Comparison of ENCODE assay signal across 10 cellular contexts in genomic region chr10:87775766-87776165, GRCh38. TPM values are rescaled to one million over a fixed set of nuclear protein-coding genes. Genes with fewer than 3 reads are reported as not detected.
A peak's percentile ranks its signal among the peaks of the same experiment; 100 is the strongest.
DNase-seq lines count a peak whose midpoint lies in the region; ATAC-seq, FAIRE-seq and TF ChIP-seq lines count a peak whose summit lies in the region.
"Had no signal": no experiment of that assay in that cellular context is flagged by ENCODE, and none has a peak within 500 bp of the region (broad histone marks: within the 10 kb centered on the region; RNA-seq: fewer than 3 reads in every experiment).

No MANE protein-coding gene starts in this region.

- H3K4me2 ChIP-seq in mammary epithelial cell (ENCODE audit: insufficient read depth, low read depth, low read length) (no peak overlapping the region), PC-9 (no peak overlapping the region)

- no peaks in the 10 kb centered on the region for H3K9me3 Mint-ChIP-seq in naive B cell
- H3K9me3 Mint-ChIP-seq: natural killer cell treated with Interleukin-12 subunit alpha and Interleukin-12 subunit beta and Interleukin-15 and Interleukin-18, amount 100 ng/mL, for 72 hours had no signal

- DNase-seq in GM12892 (ENCODE audit: insufficient read length) (no peak), MV-4-11 (lab: John Stamatoyannopoulos, UW) (peak; percentile 66), mammary epithelial cell (peak; percentile 16), naive B cell (no peak), NCI-H1048 (lab: John Stamatoyannopoulos, UW) (no peak), NCI-H2029 (lab: John Stamatoyannopoulos, UW) (no peak), PC-9 (no peak)
- DNase-seq: stimulated activated CD4-positive, alpha-beta T cell treated with anti-CD3 and anti-CD28 coated beads, Interleukin-15, amount 100 ng/mL, for 24 hours had no signal

- no peak for ATAC-seq in naive B cell (ENCODE audit: low read depth in 2 of 2)
- ATAC-seq in HG03045 (IDR thresholded peaks at IDR 0.05; ENCODE audit: unreplicated experiment), result no peak
- ATAC-seq: natural killer cell treated with Interleukin-12 subunit alpha and Interleukin-12 subunit beta and Interleukin-15 and Interleukin-18, amount 100 ng/mL, for 72 hours had no signal

- no peak overlapping the region for H3K4me3 Mint-ChIP-seq in naive B cell
- H3K4me3 Mint-ChIP-seq: natural killer cell treated with Interleukin-12 subunit alpha and Interleukin-12 subunit beta and Interleukin-15 and Interleukin-18, amount 100 ng/mL, for 72 hours had no signal

- no peak for TF ChIP-seq POLR2A in GM12892 (IDR thresholded peaks at IDR 0.05; ENCODE audit: low read depth, low read length)

- CTCF ChIA-PET in mammary epithelial cell (lab: Charles Lee; ENCODE audit: low non-redundant PET), result no interaction called here
- CTCF ChIA-PET in PC-9 (lab: Charles Lee), result interaction anchor here (0.6 kb wide), 1 partner anchor 100 kb away, joined by 4 read pairs; no protein-coding TSS in a partner anchor

- in situ Hi-C loops in mammary epithelial cell (cut with MboI; ENCODE audit: low sequenced_read_pairs in 2 of 2), result no loop called here

- dilution Hi-C loops in mammary epithelial cell (cut with HindIII; ENCODE audit: low sequenced_read_pairs), result no loop called here

- 81% methylated on average over 4 of the region's 4 CpGs for WGBS in mammary epithelial cell (ENCODE audit: low coverage, missing lambda C conversion rate)

- no peaks in the 10 kb centered on the region for H3K27me3 Mint-ChIP-seq in naive B cell
- H3K27me3 Mint-ChIP-seq: natural killer cell treated with Interleukin-12 subunit alpha and Interleukin-12 subunit beta and Interleukin-15 and Interleukin-18, amount 100 ng/mL, for 72 hours had no signal

- no peaks in the 10 kb centered on the region for H3K9me2 ChIP-seq in PC-9 (ENCODE audit: insufficient read depth)

- no peak overlapping the region for H3K9ac ChIP-seq in mammary epithelial cell (ENCODE audit: insufficient read depth, low read length)

- no peaks in the 10 kb centered on the region for H3K9me3 ChIP-seq in mammary epithelial cell (replicated peaks; ENCODE audit: insufficient read depth, low read length)
- H3K9me3 ChIP-seq in PC-9 (ENCODE audit: insufficient read depth, low read depth), result no peaks in the 10 kb centered on the region

- no peaks in the 10 kb centered on the region for H3K4me1 Mint-ChIP-seq in naive B cell

- TF ChIP-seq CTCF in mammary epithelial cell (conservative IDR thresholded peaks at IDR 0.05 in 1 of 2, IDR thresholded peaks at IDR 0.05 in 1 of 2; ENCODE audit: extremely low read depth in 1 of 2, insufficient read depth in 1 of 2, low read depth in 1 of 2, low read length in 2 of 2) (no peak), PC-9 (conservative IDR thresholded peaks at IDR 0.05) (no peak)

- peaks cover 19% of the 10 kb centered on the region for H3K79me2 ChIP-seq in mammary epithelial cell (ENCODE audit: insufficient read depth, low read length)
- 0 out of 2 replicates have a peak, but pooled peaks cover 1% of the 10 kb centered on the region for H3K79me2 ChIP-seq in PC-9 (ENCODE audit: low read depth)

- no peaks in the 10 kb centered on the region for H3K4me1 ChIP-seq in mammary epithelial cell (ENCODE audit: insufficient read depth, low read length)
- no peaks in the 10 kb centered on the region for H3K4me1 ChIP-seq in PC-9 (replicated peaks; ENCODE audit: insufficient read depth)

- POLR2A ChIA-PET in PC-9 (lab: Charles Lee; ENCODE audit: unreplicated experiment), result interaction anchor here (0.8 kb wide), 1 partner anchor 998 kb away, joined by 10 read pairs; no protein-coding TSS in a partner anchor

- no peaks in the 10 kb centered on the region for H4K20me1 ChIP-seq in mammary epithelial cell (ENCODE audit: insufficient read depth, low read length)
- no peaks in the 10 kb centered on the region for H4K20me1 ChIP-seq in PC-9 (ENCODE audit: insufficient read depth)

- H3K36me3 ChIP-seq in mammary epithelial cell (ENCODE audit: insufficient read depth, low read length) (peaks cover 11% of the 10 kb centered on the region), PC-9 (ENCODE audit: low read depth) (peaks cover 5% of the 10 kb centered on the region; the same call in 1 of the 2 replicates)

- BruUV-seq in mammary epithelial cell (replicated peaks; lab: Mats Ljungman, UMichigan) (no TSS peak), PC-9 (replicated peaks; lab: Mats Ljungman, UMichigan) (no TSS peak)

- H3K4me3 ChIP-seq in mammary epithelial cell (replicated peaks in 1 of 3; ENCODE audit: insufficient read depth in 1 of 3, low read depth in 2 of 3, low read length in 3 of 3) (no peak overlapping the region), PC-9 (no peak overlapping the region)

- H2AFZ ChIP-seq in mammary epithelial cell (ENCODE audit: low read depth, low read length), result no peak overlapping the region
- no peak overlapping the region for H2AFZ ChIP-seq in PC-9

- peaks cover 8 to 17% of the 10 kb centered on the region in 2 donors for H3K36me3 Mint-ChIP-seq in naive B cell

- intact Hi-C loops in mammary epithelial cell (cut with micrococcal nuclease), result no loop called here
- intact Hi-C loops in PC-9 (cut with micrococcal nuclease; ENCODE audit: unreplicated experiment), result no loop called here

- no peak overlapping the region for H3K27ac ChIP-seq in mammary epithelial cell (ENCODE audit: insufficient read depth, low read depth, low read length)
- H3K27ac ChIP-seq in PC-9, result no peak overlapping the region

- H3F3A ChIP-seq in PC-9 (ENCODE audit: insufficient read depth, low read depth), result no peaks in the 10 kb centered on the region; the same call in none of the 2 replicates

- H3K27ac Mint-ChIP-seq in naive B cell, result peak overlapping the region in 4 of 6 donors; percentile 29 to 94 (median 58)

- FAIRE-seq in GM12892 (lab: Jason Lieb, UNC), result peak; percentile 73

- no peaks in the 10 kb centered on the region for H3K27me3 ChIP-seq in mammary epithelial cell (ENCODE audit: insufficient read depth, low read length)
- no peaks in the 10 kb centered on the region for H3K27me3 ChIP-seq in PC-9 (ENCODE audit: insufficient read depth, low read depth)

RNA-seq across cellular contexts. Expression of gene ATAD1, which starts 42.3 kb away (rescaled TPM):
- 33.6 TPM for polyA plus RNA-seq in GM12892 (2012; ENCODE audit: missing spikeins)
- total RNA-seq in mammary epithelial cell (10 to 100 TPM; 57.5 to 73.7 TPM), PC-9 (2021) (21.8 and 26.3 TPM in 2 replicates)
- polyA plus RNA-seq in mammary epithelial cell (17.9 TPM), naive B cell (ENCODE audit: low read depth in 6 of 6) (10 to 100 TPM; 21.1 to 32.2 (median 30.4) TPM)
- polyA minus RNA-seq in mammary epithelial cell, result 23.0 TPM

Comparison
In these comparisons a context has a peak if more than half of its experiments do, and no peak if none do; other contexts are left out.
1. DNase-seq: peak in MV-4-11 (single experiment) and mammary epithelial cell (single experiment); none in GM12892 (single experiment), naive B cell (single experiment), NCI-H1048 (single experiment), NCI-H2029 (single experiment) and PC-9 (0 of 2).